ENCODE assay signal across 24 cellular contexts in the genomic region with DNA sequence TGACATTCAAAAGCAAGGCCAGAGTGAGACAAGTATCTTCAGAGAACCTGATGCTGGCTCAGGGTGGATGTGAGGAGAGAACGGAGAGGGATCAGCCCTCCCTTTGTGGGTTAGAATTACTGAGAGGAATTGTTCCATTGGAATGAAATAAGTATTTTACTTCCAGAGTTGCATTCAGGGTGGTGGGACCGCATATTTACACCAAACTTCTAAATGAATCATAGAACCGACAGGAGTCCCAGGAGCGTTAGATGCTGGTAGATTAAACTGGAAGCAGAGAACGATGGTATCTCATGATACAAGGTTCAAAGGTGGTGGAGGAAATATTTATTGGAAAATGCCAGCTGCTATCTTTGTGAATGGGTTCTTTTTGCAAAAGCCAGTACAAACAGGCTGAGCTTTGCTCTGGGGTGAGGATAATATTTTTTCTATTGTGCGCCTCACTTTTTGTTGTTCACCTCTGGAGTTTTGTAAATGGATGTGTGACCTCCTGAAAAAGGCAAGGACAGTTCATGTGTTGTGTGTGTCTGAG.
"Had no signal": no experiment of that assay in that cellular context is flagged by ENCODE, and none has a peak within 500 bp of the region (broad histone marks: within the 10 kb centered on the region; RNA-seq: fewer than 3 reads in every experiment).

No MANE protein-coding gene starts in this region.

- H3K4me3 Mint-ChIP-seq: activated CD4-positive, alpha-beta memory T cell treated with anti-CD3 and anti-CD28 coated beads, Interleukin-2, amount 10 ng/mL, durations not matched to agents 7 days and 5 days; activated CD8-positive, alpha-beta memory T cell treated with anti-CD3 and anti-CD28 coated beads, Interleukin-2, amount 10 ng/mL, durations not matched to agents 7 days and 5 days; activated naive CD8-positive, alpha-beta T cell treated with anti-CD3 and anti-CD28 coated beads, Interleukin-2, amount 10 ng/mL, durations not matched to agents 7 days and 5 days; activated T-helper 17 cell treated with anti-CD3 and anti-CD28 coated beads, Interleukin-2, amount 50 U/mL, for 72 hours; mesothelial cell of epicardium; nephron progenitor cell had no signal

- H3K9me3 Mint-ChIP-seq: activated T-helper 17 cell treated with anti-CD3 and anti-CD28 coated beads, Interleukin-2, amount 50 U/mL, for 72 hours had no signal

- H3K9me3 ChIP-seq: lower lobe of right lung, tibial nerve, vagina had no signal

- H3K27me3 Mint-ChIP-seq: activated T-helper 17 cell treated with anti-CD3 and anti-CD28 coated beads, Interleukin-2, amount 50 U/mL, for 72 hours; progenitor cell of endocrine pancreas had no signal

- H3K27ac ChIP-seq: cardiac muscle cell, lower lobe of right lung, tibial nerve, vagina had no signal

- H3K27ac Mint-ChIP-seq: activated CD4-positive, alpha-beta memory T cell treated with anti-CD3 and anti-CD28 coated beads, Interleukin-2, amount 10 ng/mL, durations not matched to agents 7 days and 5 days; activated CD8-positive, alpha-beta memory T cell treated with anti-CD3 and anti-CD28 coated beads, Interleukin-2, amount 10 ng/mL, durations not matched to agents 7 days and 5 days; activated naive CD8-positive, alpha-beta T cell treated with anti-CD3 and anti-CD28 coated beads, Interleukin-2, amount 10 ng/mL, durations not matched to agents 7 days and 5 days; activated T-helper 17 cell treated with anti-CD3 and anti-CD28 coated beads, Interleukin-2, amount 50 U/mL, for 72 hours; mesothelial cell of epicardium; nephron progenitor cell; progenitor cell of endocrine pancreas had no signal

- H3K36me3 ChIP-seq: cardiac muscle cell, lower lobe of right lung, vagina had no signal

- DNase-seq: activated CD4-positive, alpha-beta memory T cell treated with anti-CD3 and anti-CD28 coated beads, Interleukin-2, amount 10 ng/mL, durations not matched to agents 7 days and 5 days; activated CD4-positive, alpha-beta T cell treated with anti-CD3 and anti-CD28 coated beads for 48 hours; activated CD4-positive, CD25-positive, alpha-beta regulatory T cell; activated CD8-positive, alpha-beta memory T cell treated with anti-CD3 and anti-CD28 coated beads, Interleukin-2, amount 10 ng/mL, durations not matched to agents 7 days and 5 days; activated naive CD4-positive, alpha-beta T cell treated with Interleukin-2 at 50 U/mL for 16 hours; activated naive CD8-positive, alpha-beta T cell treated with anti-CD3 and anti-CD28 coated beads, Interleukin-2, amount 10 ng/mL, durations not matched to agents 7 days and 5 days; amygdala; foreskin fibroblast; glutamatergic neuron; hypothalamus; islet precursor cell; lower lobe of right lung; nephron progenitor cell; occipital lobe; stimulated activated CD4-positive, alpha-beta T cell treated with anti-CD3 and anti-CD28 coated beads, Interleukin-2, amount 100 ng/mL, for 24 hours; stimulated activated naive CD4-positive, alpha-beta T cell treated with Interleukin-2 at 50 U/mL for 16 hours; substantia nigra; T-helper 9 cell had no signal

- ATAC-seq: activated CD8-positive, alpha-beta memory T cell treated with anti-CD3 and anti-CD28 coated beads, Interleukin-2, amount 10 ng/mL, durations not matched to agents 7 days and 5 days; activated T-helper 17 cell treated with anti-CD3 and anti-CD28 coated beads, Interleukin-2, amount 50 U/mL, for 72 hours; lower lobe of right lung had no signal

- H3K4me3 ChIP-seq: cardiac muscle cell, lower lobe of right lung, tibial nerve, vagina had no signal

- H3K27me3 ChIP-seq: cardiac muscle cell, tibial nerve, vagina had no signal

- H3K4me1 Mint-ChIP-seq: activated CD4-positive, alpha-beta memory T cell treated with anti-CD3 and anti-CD28 coated beads, Interleukin-2, amount 10 ng/mL, durations not matched to agents 7 days and 5 days had no signal

- H3K4me1 ChIP-seq: lower lobe of right lung, tibial nerve, vagina had no signal

- H3K36me3 Mint-ChIP-seq: activated CD8-positive, alpha-beta memory T cell treated with anti-CD3 and anti-CD28 coated beads, Interleukin-2, amount 10 ng/mL, durations not matched to agents 7 days and 5 days; activated naive CD8-positive, alpha-beta T cell treated with anti-CD3 and anti-CD28 coated beads, Interleukin-2, amount 10 ng/mL, durations not matched to agents 7 days and 5 days had no signal
